8 cellular contexts compared by ENCODE assay signal in the genomic region with DNA sequence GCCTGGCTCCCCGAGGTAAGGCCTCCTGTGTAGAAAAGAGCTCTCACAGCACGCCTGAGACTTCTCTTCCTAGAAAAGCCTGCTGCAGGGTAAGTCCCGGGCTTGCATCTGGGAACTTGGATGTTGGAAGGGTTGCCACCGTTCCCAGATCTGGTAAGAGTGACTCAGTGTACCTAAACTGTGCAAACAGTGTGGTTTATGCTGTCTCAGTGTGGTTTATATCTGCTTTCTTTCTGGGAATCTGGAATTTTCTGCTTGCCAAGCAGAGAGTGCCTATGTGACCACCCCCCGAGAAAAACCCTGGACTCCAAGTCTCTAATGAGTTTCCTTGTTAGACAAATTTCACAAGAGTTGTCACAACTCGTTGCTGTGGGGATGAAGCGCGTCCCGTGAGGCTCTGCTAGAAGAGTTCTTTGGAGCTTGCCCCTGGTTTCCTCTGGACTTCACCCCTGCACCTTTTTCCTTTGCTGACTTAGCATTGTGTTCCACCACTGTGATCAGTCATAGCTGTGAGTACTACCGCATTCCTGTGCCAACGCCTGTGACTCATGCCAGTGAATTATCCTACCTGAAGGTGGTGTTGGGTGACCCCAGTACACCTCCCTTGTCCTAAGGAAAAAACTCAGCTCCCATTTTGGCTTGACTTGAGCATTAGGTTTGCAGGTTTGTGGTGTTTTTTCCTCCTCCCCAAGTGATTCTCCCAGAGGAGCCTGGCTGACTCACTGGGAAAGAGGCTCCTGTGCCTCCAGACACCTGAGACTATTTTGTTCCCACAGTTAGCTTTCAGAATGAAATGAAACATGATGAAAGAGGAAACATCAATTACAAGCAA. TPM values are rescaled to one million over a fixed set of nuclear protein-coding genes. Genes with fewer than 3 reads are reported as not detected.
DNase-seq lines count a peak whose midpoint lies in the region; FAIRE-seq and TF ChIP-seq lines count a peak whose summit lies in the region.

No MANE protein-coding gene starts in this region.

- H3K9me3 ChIP-seq in right atrium auricular region (no peaks in the 10 kb centered on the region), suprapubic skin (no peaks in the 10 kb centered on the region)

- TF ChIP-seq EP300 in suprapubic skin (IDR thresholded peaks at IDR 0.05) = no peak

- H3K4me3 Mint-ChIP-seq in immature natural killer cell (peak overlapping the region in 1 of 5 donors; percentile 33), nephron progenitor cell (no peak overlapping the region)

- H3K27ac Mint-ChIP-seq in immature natural killer cell (peak overlapping the region in 3 of 6 donors; percentile 11 to 78 (median 68)), nephron progenitor cell (no peak overlapping the region)

- no peaks in the 10 kb centered on the region for H3K27me3 ChIP-seq in right atrium auricular region
- H3K27me3 ChIP-seq in suprapubic skin = no peaks in the 10 kb centered on the region

- WGBS in suprapubic skin = 30% methylated on average over 10 of the region's 11 CpGs

- DNase-seq in COLO668 (lab: John Stamatoyannopoulos, UW; ENCODE audit: unreplicated experiment) = peak; percentile 52
- peak; percentile 30 for DNase-seq in H54 (ENCODE audit: insufficient read length, low spot score)
- DNase-seq in RPMI7951 (ENCODE audit: low read depth) = peak; percentile 59
- DNase-seq in right atrium auricular region (ENCODE audit: low spot score) = no peak
- no peak for DNase-seq in suprapubic skin (ENCODE audit: low spot score in 2 of 2)
- DNase-seq in immature natural killer cell = no peak
- DNase-seq in nephron progenitor cell = no peak
- DNase-seq in frontal cortex (ENCODE audit: low spot score in 2 of 2) = no peak

- no peak for TF ChIP-seq CTCF in right atrium auricular region (IDR thresholded peaks at IDR 0.05)
- no peak for TF ChIP-seq CTCF in suprapubic skin (IDR thresholded peaks at IDR 0.05)
- no peak for TF ChIP-seq CTCF in nephron progenitor cell (IDR thresholded peaks at IDR 0.05)

- H3K4me3 ChIP-seq in right atrium auricular region = no peak overlapping the region
- no peak overlapping the region for H3K4me3 ChIP-seq in suprapubic skin

- H3K36me3 ChIP-seq in right atrium auricular region (no peaks in the 10 kb centered on the region), suprapubic skin (no peaks in the 10 kb centered on the region)

- no peaks in the 10 kb centered on the region for H3K9me3 Mint-ChIP-seq in immature natural killer cell
- no peaks in the 10 kb centered on the region for H3K9me3 Mint-ChIP-seq in nephron progenitor cell

- H3K4me1 Mint-ChIP-seq in immature natural killer cell = peaks cover 35 to 43% of the 10 kb centered on the region in 2 donors
- H3K4me1 Mint-ChIP-seq in nephron progenitor cell = peaks cover 13% of the 10 kb centered on the region

- no peak for FAIRE-seq in H54 (lab: Jason Lieb, UNC)
- FAIRE-seq in frontal cortex (lab: Jason Lieb, UNC) = no peak

- H3K27ac ChIP-seq in right atrium auricular region (peak overlapping the region; percentile 54 to 57), suprapubic skin (peak overlapping the region; percentile 83)

- H3K4me1 ChIP-seq in right atrium auricular region (peaks cover 0 to 36% of the 10 kb centered on the region in 2 donors), suprapubic skin (peaks cover 46% of the 10 kb centered on the region)

- H3K36me3 Mint-ChIP-seq in immature natural killer cell (no peaks in the 10 kb centered on the region), nephron progenitor cell (ENCODE audit: low read depth) (no peaks in the 10 kb centered on the region)

- peaks cover 0 to 3% (median 3%) of the 10 kb centered on the region in 3 donors for H3K27me3 Mint-ChIP-seq in immature natural killer cell (ENCODE audit: low read depth in 3 of 3)
- peaks cover 11% of the 10 kb centered on the region for H3K27me3 Mint-ChIP-seq in nephron progenitor cell (ENCODE audit: low read depth, poor library complexity)

- TF ChIP-seq POLR2A in H54 (IDR thresholded peaks at IDR 0.05; ENCODE audit: low read depth, low read length) (no peak), suprapubic skin (IDR thresholded peaks at IDR 0.05) (no peak)

RNA-seq across cellular contexts. Expression of a gene that starts 14.5 kb away (rescaled TPM):
- 0.49 TPM in 1 of 2 replicates, not detected in the other for total RNA-seq in RPMI7951 (2014; rRNA removed; shearing (Covaris generic))
- 1 to 10 TPM; 3.5 to 5.8 TPM for total RNA-seq in right atrium auricular region
- total RNA-seq in suprapubic skin = 1 to 10 TPM; 3.5 to 9.2 (median 8.1) TPM
- polyA plus RNA-seq in immature natural killer cell = 1 to 10 TPM in 2 of 3 donors, not detected in 1; 1.4 to 2.3 TPM
- 2.9 TPM for total RNA-seq in frontal cortex

Comparison
In these comparisons a context has a peak if more than half of its experiments do, and no peak if none do; other contexts are left out.
1. DNase-seq: peak in COLO668 (single experiment), H54 (single experiment) and RPMI7951 (single experiment); none in right atrium auricular region (single experiment), suprapubic skin (0 of 2), immature natural killer cell (0 of 3), nephron progenitor cell (single experiment) and frontal cortex (0 of 2).